32 cellular contexts compared by ENCODE assay signal in genomic region chr17:66585472-66585871, GRCh38.
"Had no signal": no experiment of that assay in that cellular context is flagged by ENCODE, and none has a peak within 500 bp of the region (broad histone marks: within the 10 kb centered on the region; RNA-seq: fewer than 3 reads in every experiment).

No MANE protein-coding gene starts in this region.

- H3K27me3 ChIP-seq: neutrophil, ovary, right lobe of liver, spleen, suprapubic skin, testis, tibial artery, transverse colon, upper lobe of left lung, uterus had no signal

- H3K9me3 Mint-ChIP-seq: natural killer cell treated with Interleukin-12 subunit alpha and Interleukin-12 subunit beta and Interleukin-15 and Interleukin-18, amount 100 ng/mL, for 72 hours had no signal

- H3K4me1 Mint-ChIP-seq: naive B cell; stimulated activated memory B cell treated with anti-CD40 and anti-IgM and Interleukin-4, amounts not matched to agents 10 μg/mL and 1 μg/mL and 100 μg/mL, for 72 hours had no signal

- H2AFZ ChIP-seq: parathyroid adenoma had no signal

- H3K4me3 Mint-ChIP-seq: naive B cell; natural killer cell treated with Interleukin-12 subunit alpha and Interleukin-12 subunit beta and Interleukin-15 and Interleukin-18, amount 100 ng/mL, for 72 hours; nephron progenitor cell; neural crest cell; stimulated activated memory B cell treated with anti-CD40 and anti-IgM and Interleukin-4, amounts not matched to agents 10 μg/mL and 1 μg/mL and 100 μg/mL, for 72 hours; stimulated activated naive CD8-positive, alpha-beta T cell treated with anti-CD3 and anti-CD28 coated beads, Interleukin-15, amount 100 ng/mL, for 72 hours had no signal

- H3K27me3 Mint-ChIP-seq: naive thymus-derived CD8-positive, alpha-beta T cell; natural killer cell treated with Interleukin-12 subunit alpha and Interleukin-12 subunit beta and Interleukin-15 and Interleukin-18, amount 100 ng/mL, for 72 hours; progenitor cell of endocrine pancreas; stimulated activated memory B cell treated with anti-CD40 and anti-IgM and Interleukin-4, amounts not matched to agents 10 μg/mL and 1 μg/mL and 100 μg/mL, for 72 hours; stimulated activated naive CD8-positive, alpha-beta T cell treated with anti-CD3 and anti-CD28 coated beads, Interleukin-15, amount 100 ng/mL, for 72 hours had no signal

- H3K27ac Mint-ChIP-seq: naive B cell; natural killer cell treated with Interleukin-12 subunit alpha and Interleukin-12 subunit beta and Interleukin-15 and Interleukin-18, amount 100 ng/mL, for 72 hours; stimulated activated memory B cell treated with anti-CD40 and anti-IgM and Interleukin-4, amounts not matched to agents 10 μg/mL and 1 μg/mL and 100 μg/mL, for 72 hours had no signal

- H3K79me2 ChIP-seq: parathyroid adenoma had no signal

- H3K9ac ChIP-seq: parathyroid adenoma had no signal

- H3K9me3 ChIP-seq: neutrophil, ovary, psoas muscle, right lobe of liver, spleen, testis, tibial artery, transverse colon, upper lobe of left lung, uterus had no signal

- H3K36me3 Mint-ChIP-seq: natural killer cell treated with Interleukin-12 subunit alpha and Interleukin-12 subunit beta and Interleukin-15 and Interleukin-18, amount 100 ng/mL, for 72 hours; stimulated activated memory B cell treated with anti-CD40 and anti-IgM and Interleukin-4, amounts not matched to agents 10 μg/mL and 1 μg/mL and 100 μg/mL, for 72 hours had no signal

- H3K27ac ChIP-seq: neutrophil, ovary, parathyroid adenoma, psoas muscle, right lobe of liver, skin epidermis, spleen, suprapubic skin, testis, tibial artery, transverse colon, upper lobe of left lung, uterus had no signal

- H3K4me1 ChIP-seq: testis, uterus had no signal

- H3K36me3 ChIP-seq: neutrophil, ovary, right lobe of liver, spleen, suprapubic skin, tibial artery, transverse colon, upper lobe of left lung, uterus had no signal

- H3K4me2 ChIP-seq: smooth muscle cell had no signal

- H3K4me3 ChIP-seq: ovary, psoas muscle, right lobe of liver, skin epidermis, smooth muscle cell, spleen, suprapubic skin, testis, tibial artery, transverse colon, upper lobe of left lung, uterus had no signal

- DNase-seq: naive B cell; naive thymus-derived CD8-positive, alpha-beta T cell; nephron progenitor cell; nucleus accumbens; ovary; psoas muscle; right cardiac atrium; right lobe of liver; spleen; stimulated activated CD4-positive, alpha-beta T cell treated with anti-CD3 and anti-CD28 coated beads, Interleukin-12 subunit alpha, Interleukin-12 subunit beta, amount 100 ng/mL, for 4 hours; stimulated activated CD4-positive, alpha-beta T cell treated with anti-CD3 and anti-CD28 coated beads, Interleukin-1b, Interleukin-23, amount 100 ng/mL, for 48 hours; stimulated activated CD4-positive, alpha-beta T cell treated with anti-CD3 and anti-CD28 coated beads, Interleukin-4, amount 100 ng/mL, for 1 hour; stimulated activated CD4-positive, alpha-beta T cell treated with anti-CD3 and anti-CD28 coated beads, Interleukin-4, amount 100 ng/mL, for 4 hours; stimulated activated CD8-positive, alpha-beta memory T cell treated with anti-CD3 and anti-CD28 coated beads, Interleukin-4, amount 100 ng/mL, for 48 hours; stimulated activated naive CD4-positive, alpha-beta T cell; stimulated activated naive CD8-positive, alpha-beta T cell treated with anti-CD3 and anti-CD28 coated beads, Interleukin-15, amount 100 ng/mL, for 72 hours; stimulated activated naive CD8-positive, alpha-beta T cell treated with anti-CD3 and anti-CD28 coated beads, Interleukin-15, Interleukin-2, amounts not matched to agents 100 U/mL and 50 U/mL, for 24 hours; substantia nigra; testis; tibial artery; transverse colon; upper lobe of left lung; uterus had no signal
